8 cellular contexts compared by ENCODE assay signal in genomic region chr4:139176299-139177048, GRCh38. TPM values are rescaled to one million over a fixed set of nuclear protein-coding genes. Genes with fewer than 3 reads are reported as not detected.
DNase-seq lines count a peak whose midpoint lies in the region; ATAC-seq and TF ChIP-seq lines count a peak whose summit lies in the region.

No MANE protein-coding gene starts in this region.

- peak overlapping the region; percentile 90 for H3K4me3 Mint-ChIP-seq in Calu3 (ENCODE audit: low read depth, unreplicated experiment)
- peak overlapping the region; percentile 89 for H3K4me3 Mint-ChIP-seq in activated naive CD4-positive, alpha-beta T cell treated with anti-CD3 and anti-CD28 coated beads, Interleukin-2, amount 10 ng/mL, durations not matched to agents 7 days and 5 days

- H3K9me3 ChIP-seq in gastroesophageal sphincter: no peaks in the 10 kb centered on the region
- H3K9me3 ChIP-seq in suprapubic skin: no peaks in the 10 kb centered on the region

- DNase-seq in Calu3 (peak; percentile 80), SK-MEL-5 (ENCODE audit: low read depth, low spot score) (peak; percentile 52), nucleus accumbens (lab: John Stamatoyannopoulos, UW) (peak; percentile 5 to 88 (median 69)), suprapubic skin (ENCODE audit: low spot score in 2 of 2) (peak; percentile 92 to 93)
- DNase-seq in Jurkat, Clone E6-1 (ENCODE audit: low read depth, low spot score): no peak
- peak; percentile 78 for DNase-seq in activated naive CD4-positive, alpha-beta T cell treated with anti-CD3 and anti-CD28 coated beads, Interleukin-2, amount 10 ng/mL, durations not matched to agents 7 days and 5 days

- CTCF ChIA-PET in Calu3 (lab: Charles Lee): interaction anchor here (0.6 to 1.8 kb wide), 8 partner anchors 13 to 725 kb away, joined by 3 to 8 read pairs (median 4); partner anchors contain the start of gene NAA15
- CTCF ChIA-PET in activated naive CD4-positive, alpha-beta T cell treated with anti-CD3 and anti-CD28 coated beads, Interleukin-2, amount 10 ng/mL, durations not matched to agents 7 days and 5 days (lab: Charles Lee): interaction anchor here (1.0 to 1.2 kb wide), 2 partner anchors 76 to 90 kb away, joined by 3 read pairs; no protein-coding TSS in a partner anchor

- TF ChIP-seq EP300 in gastroesophageal sphincter (IDR thresholded peaks at IDR 0.05): no peak
- no peak for TF ChIP-seq EP300 in suprapubic skin (IDR thresholded peaks at IDR 0.05)

- TF ChIP-seq CTCF in Calu3 (IDR thresholded peaks at IDR 0.05; ENCODE audit: unreplicated experiment) (no peak), gastroesophageal sphincter (IDR thresholded peaks at IDR 0.05) (peak in 2 of 4 experiments; percentile 3 to 43), suprapubic skin (IDR thresholded peaks at IDR 0.05) (no peak)

- H3K27ac Mint-ChIP-seq in Calu3 (ENCODE audit: unreplicated experiment): peak overlapping the region; percentile 40
- H3K27ac Mint-ChIP-seq in activated naive CD4-positive, alpha-beta T cell treated with anti-CD3 and anti-CD28 coated beads, Interleukin-2, amount 10 ng/mL, durations not matched to agents 7 days and 5 days: peak overlapping the region; percentile 91

- ATAC-seq in GM21576 (IDR thresholded peaks at IDR 0.05; ENCODE audit: unreplicated experiment) (peak; percentile 11), gastroesophageal sphincter (peak; percentile 73)

- H3K4me1 ChIP-seq in gastroesophageal sphincter (peaks cover 0 to 51% (median 12%) of the 10 kb centered on the region in 3 donors), suprapubic skin (peaks cover 20% of the 10 kb centered on the region)

- H3K36me3 Mint-ChIP-seq in Calu3 (ENCODE audit: insufficient read depth, unreplicated experiment): peaks cover 35% of the 10 kb centered on the region
- H3K36me3 Mint-ChIP-seq in activated naive CD4-positive, alpha-beta T cell treated with anti-CD3 and anti-CD28 coated beads, Interleukin-2, amount 10 ng/mL, durations not matched to agents 7 days and 5 days: no peaks in the 10 kb centered on the region

- peak overlapping the region; percentile 97 to 100 (median 98) for H3K27ac ChIP-seq in gastroesophageal sphincter
- H3K27ac ChIP-seq in suprapubic skin: peak overlapping the region; percentile 98

- no peaks in the 10 kb centered on the region for H3K27me3 Mint-ChIP-seq in Calu3 (ENCODE audit: unreplicated experiment)
- H3K27me3 Mint-ChIP-seq in activated naive CD4-positive, alpha-beta T cell treated with anti-CD3 and anti-CD28 coated beads, Interleukin-2, amount 10 ng/mL, durations not matched to agents 7 days and 5 days: peaks cover 18% of the 10 kb centered on the region

- BruUV-seq in Calu3 (replicated peaks; lab: Mats Ljungman, UMichigan): no TSS peak

- H3K36me3 ChIP-seq in gastroesophageal sphincter (no peaks in the 10 kb centered on the region), suprapubic skin (no peaks in the 10 kb centered on the region)

- peak overlapping the region; percentile 73 for H3K4me3 ChIP-seq in Jurkat, Clone E6-1 (ENCODE audit: low read length)
- H3K4me3 ChIP-seq in gastroesophageal sphincter: peak overlapping the region; percentile 82 to 97
- peak overlapping the region; percentile 81 for H3K4me3 ChIP-seq in suprapubic skin

- intact Hi-C loops in Calu3 (cut with micrococcal nuclease; ENCODE audit: unreplicated experiment): loop anchor here (10.0 kb wide), 1 partner anchor 952 kb away; no protein-coding TSS in a partner anchor

- H3K9me3 Mint-ChIP-seq in Calu3 (ENCODE audit: low read depth, unreplicated experiment): no peaks in the 10 kb centered on the region
- no peaks in the 10 kb centered on the region for H3K9me3 Mint-ChIP-seq in activated naive CD4-positive, alpha-beta T cell treated with anti-CD3 and anti-CD28 coated beads, Interleukin-2, amount 10 ng/mL, durations not matched to agents 7 days and 5 days

- no peaks in the 10 kb centered on the region for H3K4me1 Mint-ChIP-seq in Calu3 (ENCODE audit: low read depth, unreplicated experiment)
- peaks cover 31% of the 10 kb centered on the region for H3K4me1 Mint-ChIP-seq in activated naive CD4-positive, alpha-beta T cell treated with anti-CD3 and anti-CD28 coated beads, Interleukin-2, amount 10 ng/mL, durations not matched to agents 7 days and 5 days

- in situ Hi-C loops in SK-MEL-5 (cut with HindIII; ENCODE audit: low pct_unique_long_range_greater_than_20kb, low sequenced_read_pairs): no loop called here

- peak; percentile 59 to 72 for TF ChIP-seq POLR2A in gastroesophageal sphincter (IDR thresholded peaks at IDR 0.05)
- TF ChIP-seq POLR2A in suprapubic skin (IDR thresholded peaks at IDR 0.05): peak in 1 of 2 donors; percentile 51

- no peaks in the 10 kb centered on the region for H3K27me3 ChIP-seq in gastroesophageal sphincter
- no peaks in the 10 kb centered on the region for H3K27me3 ChIP-seq in suprapubic skin

- WGBS in gastroesophageal sphincter (ENCODE audit: low coverage in 1 of 2), 2 donors: no CpG with 5 or more reads among the region's 89 CpGs
- WGBS in suprapubic skin: 0% methylated on average over 29 of the region's 89 CpGs

RNA-seq across cellular contexts. Expression of gene ELF2, which starts 0.5 kb away (rescaled TPM):
- total RNA-seq in Calu3 (2022) (25.2 and 27.8 TPM in 2 replicates), gastroesophageal sphincter (10 to 100 TPM; 51.2 to 73.0 (median 60.0) TPM), suprapubic skin (10 to 100 TPM; 32.0 to 92.0 (median 48.5) TPM)
- polyA plus RNA-seq in Jurkat, Clone E6-1 (2012; ENCODE audit: insufficient read depth, insufficient read length): 22.5 TPM
- total RNA-seq in SK-MEL-5 (2014; rRNA removed; shearing (Covaris generic)): 19.3 and 19.8 TPM in 2 replicates
- polyA plus RNA-seq in SK-MEL-5 (2015; cell fraction: cytosol; rRNA removed): 9.5 and 12.0 TPM in 2 replicates
- 19.9 and 23.0 TPM in 2 replicates for polyA plus RNA-seq in SK-MEL-5 (2015; cell fraction: nucleus; rRNA removed)
